In genomic region chr12:119877639-119877948, GRCh38 we compare ENCODE assay signal across 8 cellular contexts. TPM values are rescaled to one million over a fixed set of nuclear protein-coding genes. Genes with fewer than 3 reads are reported as not detected.
A peak's percentile ranks its signal among the peaks of the same experiment; 100 is the strongest.
DNase-seq lines count a peak whose midpoint lies in the region; ATAC-seq and TF ChIP-seq lines count a peak whose summit lies in the region.

No MANE protein-coding gene starts in this region.

- H3K9ac ChIP-seq in neural progenitor cell = no peak overlapping the region

- no peaks in the 10 kb centered on the region for H3K9me2 ChIP-seq in DOHH2 (replicated peaks; ENCODE audit: control insufficient read depth, low read length)

- peaks cover 15% of the 10 kb centered on the region for H3K4me1 Mint-ChIP-seq in neural progenitor cell

- H3K27ac Mint-ChIP-seq in neural progenitor cell = peak overlapping the region; percentile 85

- H3K36me3 Mint-ChIP-seq in neural progenitor cell = peaks cover 4% of the 10 kb centered on the region

- H4K20me1 ChIP-seq in DOHH2 (ENCODE audit: control insufficient read depth, insufficient read depth, low read depth, low read length) = no peaks in the 10 kb centered on the region
- H4K20me1 ChIP-seq in neural progenitor cell (ENCODE audit: low read depth) = peaks cover 9% of the 10 kb centered on the region

- ATAC-seq in HG03469 (IDR thresholded peaks at IDR 0.05; ENCODE audit: unreplicated experiment) = peak; percentile 36
- ATAC-seq in GM18519 (IDR thresholded peaks at IDR 0.05; ENCODE audit: low FRiP score, unreplicated experiment) = no peak
- no peak for ATAC-seq in GM19324 (IDR thresholded peaks at IDR 0.05; ENCODE audit: low FRiP score, unreplicated experiment)
- ATAC-seq in GM18517 (IDR thresholded peaks at IDR 0.05; ENCODE audit: unreplicated experiment) = no peak

- no peaks in the 10 kb centered on the region for H3K27me3 Mint-ChIP-seq in neural progenitor cell (ENCODE audit: insufficient read depth, low read depth)

- H3K27ac ChIP-seq in DOHH2 (ENCODE audit: low read depth, low read length) (peak overlapping the region; percentile 7; the same call in 1 of the 2 replicates), neural progenitor cell (no peak overlapping the region)

- peak overlapping the region; percentile 96 for H3K4me2 ChIP-seq in DOHH2 (ENCODE audit: low read length)
- peak overlapping the region; percentile 74 for H3K4me2 ChIP-seq in neural progenitor cell

- DNase-seq in choroid plexus epithelial cell (ENCODE audit: low read depth) (no peak), neural progenitor cell (ENCODE audit: low spot score) (no peak), RPMI8226 (no peak)

- H3K9me3 ChIP-seq in DOHH2 (ENCODE audit: control insufficient read depth, insufficient read depth, low read length) (no peaks in the 10 kb centered on the region), neural progenitor cell (ENCODE audit: low read depth) (no peaks in the 10 kb centered on the region)

- H3K4me1 ChIP-seq in DOHH2 (ENCODE audit: control insufficient read depth, low read length) = peaks cover 18% of the 10 kb centered on the region
- peaks cover 11% of the 10 kb centered on the region for H3K4me1 ChIP-seq in neural progenitor cell

- TF ChIP-seq CTCF in DOHH2 (IDR thresholded peaks at IDR 0.05; ENCODE audit: low read depth, low read length, poor library complexity, severe bottlenecking) (no peak), choroid plexus epithelial cell (conservative IDR thresholded peaks at IDR 0.05; ENCODE audit: low read depth, low read length) (no peak), neural progenitor cell (IDR thresholded peaks at IDR 0.05) (no peak)

- H3F3A ChIP-seq in DOHH2 (ENCODE audit: control insufficient read depth, insufficient read depth) = no peaks in the 10 kb centered on the region
- H3F3A ChIP-seq in neural progenitor cell (ENCODE audit: low read depth) = peaks cover 6% of the 10 kb centered on the region

- H3K27me3 ChIP-seq in DOHH2 (ENCODE audit: control insufficient read depth, low read length) (no peaks in the 10 kb centered on the region), neural progenitor cell (no peaks in the 10 kb centered on the region)

- H3K4me3 Mint-ChIP-seq in neural progenitor cell = peak overlapping the region; percentile 97

- peaks cover 32% of the 10 kb centered on the region for H3K79me2 ChIP-seq in DOHH2 (ENCODE audit: control insufficient read depth, low read length)
- peaks cover 30% of the 10 kb centered on the region for H3K79me2 ChIP-seq in neural progenitor cell (ENCODE audit: low read depth)

- no peaks in the 10 kb centered on the region for H3K9me3 Mint-ChIP-seq in neural progenitor cell

- H2AFZ ChIP-seq in neural progenitor cell (replicated peaks) = peak overlapping the region; percentile 95

- peak overlapping the region; percentile 95 for H3K4me3 ChIP-seq in DOHH2 (ENCODE audit: low read length)
- H3K4me3 ChIP-seq in choroid plexus epithelial cell (ENCODE audit: low read depth, low read length) = peak overlapping the region; percentile 92
- peak overlapping the region; percentile 77 for H3K4me3 ChIP-seq in neural progenitor cell

- peaks cover 43% of the 10 kb centered on the region for H3K36me3 ChIP-seq in DOHH2 (ENCODE audit: control insufficient read depth, low read length)
- H3K36me3 ChIP-seq in neural progenitor cell = peaks cover 2% of the 10 kb centered on the region

RNA-seq across cellular contexts. Expression of gene CIT, which starts 0.5 kb away (rescaled TPM):
- total RNA-seq in neural progenitor cell (ENCODE audit: low replicate concordance) = 65.7 and 98.5 TPM in 2 replicates
